18 cellular contexts compared by ENCODE assay signal in genomic region chr4:98744372-98745150, GRCh38.
"Had no signal": no experiment of that assay in that cellular context is flagged by ENCODE, and none has a peak within 500 bp of the region (broad histone marks: within the 10 kb centered on the region; RNA-seq: fewer than 3 reads in every experiment).

No MANE protein-coding gene starts in this region.

- H3K36me3 ChIP-seq: adrenal gland, gastrocnemius medialis, heart right ventricle, neutrophil, transverse colon, vagina had no signal

- H3K27me3 ChIP-seq: adrenal gland, gastrocnemius medialis, heart right ventricle, neutrophil, transverse colon, vagina had no signal

- FAIRE-seq: islet of Langerhans, TTC549 had no signal

- H3K27ac ChIP-seq: adrenal gland, gastrocnemius medialis, heart right ventricle, neutrophil, transverse colon, vagina had no signal

- H3K4me1 ChIP-seq: adrenal gland, gastrocnemius medialis, heart right ventricle, vagina had no signal

- H3K4me3 ChIP-seq: adrenal gland, gastrocnemius medialis, heart right ventricle, transverse colon, vagina had no signal

- DNase-seq: activated CD4-positive, alpha-beta memory T cell treated with anti-CD3 and anti-CD28 coated beads, Interleukin-2, amount 10 ng/mL, durations not matched to agents 7 days and 5 days; activated CD4-positive, alpha-beta T cell treated with anti-CD3 and anti-CD28 coated beads for 4 hours; activated effector memory CD4-positive, alpha-beta T cell treated with anti-CD3 and anti-CD28 coated beads, Interleukin-2, amount 50 U/mL, for 16 hours; activated T-cell treated with anti-CD3 and anti-CD28 coated beads, Interleukin-2, amount 50 U/mL, for 4 hours; effector memory CD4-positive, alpha-beta T cell; gastrocnemius medialis; heart right ventricle; naive thymus-derived CD8-positive, alpha-beta T cell; retina; stimulated activated CD4-positive, alpha-beta T cell treated with anti-CD3 and anti-CD28 coated beads, Interleukin-2, amount 100 ng/mL, for 48 hours; stimulated activated naive B cell treated with anti-CD40 and anti-IgM and Interleukin-4, amounts not matched to agents 10 μg/mL and 1 μg/mL and 100 μg/mL, for 72 hours; T-helper 2 cell had no signal

- H3K9me3 ChIP-seq: adrenal gland, gastrocnemius medialis, heart right ventricle, neutrophil, transverse colon, vagina had no signal

- ATAC-seq: activated T-cell treated with anti-CD3 and anti-CD28 coated beads, Interleukin-2, amount 50 U/mL, for 4 hours; gastrocnemius medialis; naive thymus-derived CD8-positive, alpha-beta T cell had no signal
